ENCODE assay signal across 16 cellular contexts in genomic region chr10:118672163-118672562, GRCh38.
A peak's percentile ranks its signal among the peaks of the same experiment; 100 is the strongest.
DNase-seq lines count a peak whose midpoint lies in the region; ATAC-seq and TF ChIP-seq lines count a peak whose summit lies in the region.
"Had no signal": no experiment of that assay in that cellular context is flagged by ENCODE, and none has a peak within 500 bp of the region (broad histone marks: within the 10 kb centered on the region; RNA-seq: fewer than 3 reads in every experiment).

No MANE protein-coding gene starts in this region.

- no peak overlapping the region for H3K23ac ChIP-seq in neuronal stem cell (ENCODE audit: low read depth, low read length, poor library complexity)

- H2BK120ac ChIP-seq in neuronal stem cell (ENCODE audit: low read depth, low read length) = no peak overlapping the region

- H3K9me3 ChIP-seq in heart left ventricle (no peaks in the 10 kb centered on the region), left ventricle myocardium inferior (replicated peaks) (no peaks in the 10 kb centered on the region), neuronal stem cell (replicated peaks in 1 of 2; ENCODE audit: control insufficient read depth in 2 of 2, insufficient read depth in 1 of 2, low read depth in 1 of 2, low read length in 2 of 2) (no peaks in the 10 kb centered on the region)
- H3K9me3 ChIP-seq: A549, BE2C, HAP-1 had no signal

- no peak overlapping the region for H3K18ac ChIP-seq in neuronal stem cell (ENCODE audit: low read length)

- H3K27ac ChIP-seq in heart left ventricle (no peak overlapping the region), left ventricle myocardium inferior (replicated peaks) (no peak overlapping the region), neuronal stem cell (replicated peaks; ENCODE audit: low read length) (no peak overlapping the region)
- H3K27ac ChIP-seq: A549, C4-2B, HL-60 had no signal

- no peaks in the 10 kb centered on the region for H3K79me1 ChIP-seq in neuronal stem cell (ENCODE audit: low read depth, low read length)

- H3K14ac ChIP-seq in neuronal stem cell (ENCODE audit: low read length) = no peak overlapping the region

- TF ChIP-seq POLR2A in heart left ventricle (IDR thresholded peaks at IDR 0.05) = no peak

- H4K8ac ChIP-seq in neuronal stem cell (ENCODE audit: low read depth, low read length) = no peak overlapping the region

- H3K36me3 ChIP-seq in heart left ventricle (peaks cover 0 to 18% (median 6%) of the 10 kb centered on the region in 9 donors), left ventricle myocardium inferior (peaks cover 10% of the 10 kb centered on the region), neuronal stem cell (replicated peaks in 1 of 2; ENCODE audit: control insufficient read depth in 2 of 2, insufficient read depth in 2 of 2, low read length in 2 of 2) (peaks cover 0 to 20% of the 10 kb centered on the region in 2 donors)
- H3K36me3 ChIP-seq: HAP-1 had no signal

- no peak overlapping the region for H3K4me2 ChIP-seq in neuronal stem cell (ENCODE audit: insufficient read depth, low read length, poor library complexity, severe bottlenecking)
- H3K4me2 ChIP-seq: A549 had no signal

- TF ChIP-seq CTCF in heart left ventricle (IDR thresholded peaks at IDR 0.05) (no peak), left ventricle myocardium inferior (IDR thresholded peaks at IDR 0.05; ENCODE audit: borderline replicate concordance) (no peak), GM20000 (IDR thresholded peaks at IDR 0.05; ENCODE audit: extremely low read depth, missing control alignments) (no peak)

- no peak overlapping the region for H2BK15ac ChIP-seq in neuronal stem cell (ENCODE audit: low read length)

- H3K4ac ChIP-seq in neuronal stem cell (ENCODE audit: low read length) = no peak overlapping the region

- H2BK5ac ChIP-seq in neuronal stem cell (ENCODE audit: low read length) = no peak overlapping the region

- no peak overlapping the region for H2BK12ac ChIP-seq in neuronal stem cell (ENCODE audit: low read length)

- no peak for DNase-seq in heart left ventricle
- DNase-seq in left ventricle myocardium inferior = no peak
- no peak for DNase-seq in left cardiac atrium
- DNase-seq in neuronal stem cell (ENCODE audit: low spot score) = no peak
- DNase-seq in GM20000 (ENCODE audit: low spot score) = no peak
- no peak for DNase-seq in cerebellar cortex (ENCODE audit: low spot score)
- DNase-seq: BE2C; CD8-positive, alpha-beta T cell; COR-L47; DND-41; GDM1; HFFc6 had no signal

- H3K4me1 ChIP-seq in heart left ventricle (peaks cover 0 to 33% (median 19%) of the 10 kb centered on the region in 12 donors), left ventricle myocardium inferior (peaks cover 46% of the 10 kb centered on the region), neuronal stem cell (ENCODE audit: control insufficient read depth in 2 of 2, insufficient read depth in 1 of 2, low read depth in 1 of 2, low read length in 2 of 2) (peaks cover 8 to 14% of the 10 kb centered on the region in 2 donors)
- H3K4me1 ChIP-seq: A549 had no signal

- intact Hi-C loops in heart left ventricle (cut with DNase I) (no loop called here), left ventricle myocardium inferior (cut with micrococcal nuclease) (no loop called here), left cardiac atrium (cut with DNase I) (no loop called here)

- no peak overlapping the region for H2AK5ac ChIP-seq in neuronal stem cell (ENCODE audit: low read depth, low read length)

- H3K4me3 ChIP-seq in heart left ventricle (no peak overlapping the region), left ventricle myocardium inferior (no peak overlapping the region), neuronal stem cell (ENCODE audit: low read length in 2 of 2) (no peak overlapping the region)
- H3K4me3 ChIP-seq: A549, HAP-1 had no signal

- 39 to 55% (median 48%) methylated on average over 6 of the region's 6 CpGs for WGBS in heart left ventricle, 4 donors
- WGBS in neuronal stem cell (ENCODE audit: extremely low coverage in 2 of 2, insufficient read length in 2 of 2, insufficient replicate concordance in 1 of 2), 2 donors = no CpG with 5 or more reads among the region's 6 CpGs

- H4K91ac ChIP-seq in neuronal stem cell (ENCODE audit: low read depth, low read length, poor library complexity) = no peak overlapping the region

- peak in 3 of 4 donors; percentile 34 to 67 (median 47) for ATAC-seq in heart left ventricle
- peak; percentile 51 to 61 for ATAC-seq in left cardiac atrium
- ATAC-seq: A549; CD8-positive, alpha-beta T cell had no signal

- no peaks in the 10 kb centered on the region for H3K27me3 ChIP-seq in heart left ventricle
- no peaks in the 10 kb centered on the region for H3K27me3 ChIP-seq in left ventricle myocardium inferior (ENCODE audit: low read depth)
- H3K27me3 ChIP-seq in neuronal stem cell (ENCODE audit: control insufficient read depth in 3 of 3, insufficient read depth in 3 of 3, low read depth in 1 of 3, low read length in 3 of 3) = no peaks in the 10 kb centered on the region
- H3K27me3 ChIP-seq: BE2C had no signal

- H3K9ac ChIP-seq in neuronal stem cell (ENCODE audit: low read depth, low read length, poor library complexity) = peak overlapping the region; percentile 26

- H2AFZ ChIP-seq in neuronal stem cell (ENCODE audit: low read length) = no peak overlapping the region
